Comparison of ENCODE assay signal across 17 cellular contexts in the genomic region with DNA sequence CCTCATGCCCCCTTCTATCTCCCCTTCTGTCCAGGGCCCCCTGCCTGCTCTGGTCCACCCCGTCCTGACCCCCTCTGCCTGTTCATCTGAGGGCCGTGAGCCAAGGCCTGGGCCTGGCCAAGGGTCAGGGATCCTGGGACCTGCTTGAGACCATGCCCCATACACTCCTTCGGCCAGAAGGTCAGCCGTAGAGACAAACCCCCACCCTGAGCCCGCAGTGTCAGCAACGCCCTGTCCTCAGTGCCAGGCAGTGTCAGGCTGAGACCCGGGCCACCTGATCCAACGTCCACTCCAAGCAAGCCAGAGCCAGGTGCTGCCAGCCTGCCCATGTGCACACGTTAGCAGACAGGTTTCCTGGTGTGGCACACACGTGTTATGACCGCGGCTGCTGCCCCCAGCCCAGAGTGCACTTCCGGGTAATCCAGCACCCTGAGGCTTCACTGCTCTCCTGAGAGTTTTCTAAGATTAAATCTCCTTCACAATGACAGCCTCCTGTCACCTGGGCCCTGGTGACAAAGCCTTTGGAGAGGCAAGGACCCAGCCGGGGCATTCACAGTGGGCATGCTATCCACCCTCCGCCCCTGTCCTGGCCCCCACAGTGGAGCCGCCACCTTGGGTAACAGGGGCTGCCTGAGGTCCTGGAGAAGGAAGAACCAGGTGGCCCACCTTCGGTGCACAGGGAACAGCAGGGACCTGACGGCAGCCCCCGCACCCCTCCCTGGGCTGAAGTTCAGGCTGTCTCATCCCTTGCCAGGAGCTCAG. TPM values are rescaled to one million over a fixed set of nuclear protein-coding genes. Genes with fewer than 3 reads are reported as not detected.
DNase-seq lines count a peak whose midpoint lies in the region; ATAC-seq and TF ChIP-seq lines count a peak whose summit lies in the region.
"Had no signal": no experiment of that assay in that cellular context is flagged by ENCODE, and none has a peak within 500 bp of the region (broad histone marks: within the 10 kb centered on the region; RNA-seq: fewer than 3 reads in every experiment).

No MANE protein-coding gene starts in this region.

- no peaks in the 10 kb centered on the region for H3K9me3 Mint-ChIP-seq in activated T-cell treated with anti-CD3 and anti-CD28 coated beads, Interleukin-2, amount 50 U/mL, for 24 hours
- H3K9me3 Mint-ChIP-seq: activated CD4-positive, alpha-beta memory T cell treated with anti-CD3 and anti-CD28 coated beads for 36 hours had no signal

- no peak overlapping the region for H2AFZ ChIP-seq in hepatocyte

- H3K9me3 ChIP-seq in hepatocyte (ENCODE audit: low read depth): no peaks in the 10 kb centered on the region
- H3K9me3 ChIP-seq: HAP-1, suprapubic skin had no signal

- peaks cover 60% of the 10 kb centered on the region for H3K27me3 Mint-ChIP-seq in activated T-cell treated with anti-CD3 and anti-CD28 coated beads, Interleukin-2, amount 50 U/mL, for 24 hours

- H3K4me2 ChIP-seq in hepatocyte: no peak overlapping the region

- no peak overlapping the region for H3K27ac ChIP-seq in hepatocyte
- H3K27ac ChIP-seq: suprapubic skin had no signal

- H3K4me1 Mint-ChIP-seq in activated T-cell treated with anti-CD3 and anti-CD28 coated beads, Interleukin-2, amount 50 U/mL, for 24 hours (ENCODE audit: low read depth): no peaks in the 10 kb centered on the region

- H3K79me2 ChIP-seq in hepatocyte: no peaks in the 10 kb centered on the region

- peaks cover 31% of the 10 kb centered on the region for H3K27me3 ChIP-seq in hepatocyte

- TF ChIP-seq CTCF in hepatocyte (IDR thresholded peaks at IDR 0.05; ENCODE audit: poor library complexity): no peak

- intact Hi-C loops in posterior vena cava (cut with DNase I): no loop called here

- no peak overlapping the region for H3K27ac Mint-ChIP-seq in activated T-cell treated with anti-CD3 and anti-CD28 coated beads, Interleukin-2, amount 50 U/mL, for 24 hours
- H3K27ac Mint-ChIP-seq: activated CD4-positive, alpha-beta memory T cell treated with anti-CD3 and anti-CD28 coated beads for 36 hours had no signal

- no peak for ATAC-seq in GM19455 (IDR thresholded peaks at IDR 0.05; ENCODE audit: unreplicated experiment)

- no peaks in the 10 kb centered on the region for H3K9me2 ChIP-seq in hepatocyte (replicated peaks; ENCODE audit: insufficient read depth)

- peaks cover 30% of the 10 kb centered on the region for H3K4me1 ChIP-seq in hepatocyte (ENCODE audit: insufficient read depth)

- no peaks in the 10 kb centered on the region for H3K36me3 Mint-ChIP-seq in activated T-cell treated with anti-CD3 and anti-CD28 coated beads, Interleukin-2, amount 50 U/mL, for 24 hours (ENCODE audit: low read depth)
- H3K36me3 Mint-ChIP-seq: activated CD4-positive, alpha-beta memory T cell treated with anti-CD3 and anti-CD28 coated beads for 36 hours; naive thymus-derived CD4-positive, alpha-beta T cell had no signal

- no peak overlapping the region for H3K4me3 ChIP-seq in hepatocyte
- H3K4me3 ChIP-seq: HAP-1, suprapubic skin had no signal

- H4K20me1 ChIP-seq in hepatocyte (ENCODE audit: insufficient read depth, poor library complexity, severe bottlenecking): no peaks in the 10 kb centered on the region

- WGBS in hepatocyte (ENCODE audit: low lambda C conversion rate, missing lambda C conversion rate): 85% methylated on average over 19 of the region's 19 CpGs

- DNase-seq in activated T-cell treated with anti-CD3 and anti-CD28 coated beads, Interleukin-2, amount 50 U/mL, for 24 hours: peak; percentile 29
- DNase-seq in activated T-cell treated with anti-CD3 and anti-CD28 coated beads, Interleukin-2, amount 50 U/mL, for 48 hours: no peak
- DNase-seq in Daoy (ENCODE audit: low read depth): peak; percentile 7
- peak; percentile 41 for DNase-seq in ecto neural progenitor cell (ENCODE audit: low spot score)
- DNase-seq in posterior vena cava (ENCODE audit: low spot score): peak; percentile 67
- no peak for DNase-seq in hepatocyte (ENCODE audit: low spot score)
- no peak for DNase-seq in RKO (ENCODE audit: low spot score)
- DNase-seq: activated CD4-positive, alpha-beta memory T cell treated with anti-CD3 and anti-CD28 coated beads for 36 hours; amniotic stem cell; cerebellar nuclear complex; NCI-H146 had no signal

- H3K4me3 Mint-ChIP-seq in activated T-cell treated with anti-CD3 and anti-CD28 coated beads, Interleukin-2, amount 50 U/mL, for 24 hours: no peak overlapping the region
- H3K4me3 Mint-ChIP-seq: activated CD4-positive, alpha-beta memory T cell treated with anti-CD3 and anti-CD28 coated beads for 36 hours had no signal

- no peaks in the 10 kb centered on the region for H3K36me3 ChIP-seq in hepatocyte (replicated peaks; ENCODE audit: insufficient read depth, low read depth)
- H3K36me3 ChIP-seq: HAP-1, suprapubic skin had no signal

RNA-seq across cellular contexts. Expression of gene SAMD11, which starts 10.1 kb away (rescaled TPM):
- total RNA-seq in Daoy (2014; rRNA removed; shearing (Covaris generic)): 24.3 and 29.0 TPM in 2 replicates
- total RNA-seq in posterior vena cava (10 to 100 TPM; 16.5 to 38.0 TPM), hepatocyte (9.5 and 10.2 TPM in 2 replicates)
- polyA plus RNA-seq in hepatocyte: 17.1 and 20.1 TPM in 2 replicates
- total RNA-seq: activated CD4-positive, alpha-beta memory T cell treated with anti-CD3 and anti-CD28 coated beads for 36 hours; HT-29; naive thymus-derived CD4-positive, alpha-beta T cell had no signal

RNA-seq across cellular contexts. Expression of gene NOC2L, which starts 45.4 kb away (rescaled TPM):
- 256 and 271 TPM in 2 replicates for total RNA-seq in Daoy (2014; rRNA removed; shearing (Covaris generic))
- total RNA-seq in posterior vena cava (10 to 100 TPM; 42.8 to 44.5 TPM), hepatocyte (29.3 and 44.3 TPM in 2 replicates)
- 66.6 and 68.1 TPM in 2 replicates for polyA plus RNA-seq in hepatocyte

RNA-seq across cellular contexts. Expression of gene KLHL17, which starts 46.7 kb away (rescaled TPM):
- 9.4 and 13.9 TPM in 2 replicates for total RNA-seq in Daoy (2014; rRNA removed; shearing (Covaris generic))
- total RNA-seq in posterior vena cava (1 to 10 TPM; 8.5 to 8.9 TPM), hepatocyte (4.1 and 13.8 TPM in 2 replicates)
- polyA plus RNA-seq in hepatocyte: 25.0 and 35.4 TPM in 2 replicates

RNA-seq across cellular contexts. Expression of gene PLEKHN1, which starts 52.6 kb away (rescaled TPM):
- total RNA-seq in Daoy (2014; rRNA removed; shearing (Covaris generic)): 0.11 and 3.8 TPM in 2 replicates
- total RNA-seq in posterior vena cava: under 1 TPM; 0.86 to 0.88 TPM
- 0.60 and 0.72 TPM in 2 replicates for total RNA-seq in hepatocyte
- 2.4 and 5.6 TPM in 2 replicates for polyA plus RNA-seq in hepatocyte
- total RNA-seq: OCI-LY7 had no signal

Comparison
In these comparisons a context has a peak if more than half of its experiments do, and no peak if none do; other contexts are left out.
1. DNase-seq: peak in activated T-cell treated with anti-CD3 and anti-CD28 coated beads, Interleukin-2, amount 50 U/mL, for 24 hours (single experiment), Daoy (single experiment), ecto neural progenitor cell (single experiment) and posterior vena cava (single experiment); none in activated T-cell treated with anti-CD3 and anti-CD28 coated beads, Interleukin-2, amount 50 U/mL, for 48 hours (0 of 2), hepatocyte (single experiment) and RKO (single experiment).